Comparison of ENCODE assay signal across 9 cellular contexts in the genomic region with DNA sequence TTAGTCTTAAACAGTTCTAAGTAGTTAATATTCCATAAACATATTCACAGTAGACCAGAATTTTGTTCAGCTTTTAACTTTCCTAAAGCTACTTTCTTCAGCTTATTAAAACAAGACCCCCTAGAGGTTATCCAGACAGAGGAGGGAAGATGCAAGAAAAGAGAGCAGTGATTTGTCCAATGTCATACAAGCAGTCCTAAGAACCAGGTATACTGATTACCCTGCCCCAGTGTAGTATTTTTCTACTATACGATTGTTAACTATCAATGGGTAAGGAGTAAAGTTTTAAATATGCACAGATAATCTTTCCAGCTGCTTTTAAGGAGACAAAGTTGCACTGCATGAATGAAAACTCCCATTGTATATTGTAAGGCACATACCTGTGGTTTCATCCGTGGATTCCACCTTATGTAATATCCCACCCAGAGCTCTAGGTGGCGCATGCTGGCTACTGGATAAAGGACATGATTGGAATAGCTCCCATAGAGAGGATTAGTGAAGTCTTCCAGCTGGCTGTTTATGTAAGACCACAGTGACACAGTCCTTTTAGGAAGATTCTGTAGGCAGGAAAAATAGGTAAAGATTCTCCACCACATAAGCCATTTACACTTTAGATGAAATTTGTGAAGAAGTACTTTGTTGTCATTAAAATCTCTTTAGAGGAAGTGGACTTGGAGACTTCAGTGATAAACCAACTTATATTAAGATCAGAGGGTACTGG. TPM values are rescaled to one million over a fixed set of nuclear protein-coding genes. Genes with fewer than 3 reads are reported as not detected.
DNase-seq lines count a peak whose midpoint lies in the region; ATAC-seq and TF ChIP-seq lines count a peak whose summit lies in the region.
"Had no signal": no experiment of that assay in that cellular context is flagged by ENCODE, and none has a peak within 500 bp of the region (broad histone marks: within the 10 kb centered on the region; RNA-seq: fewer than 3 reads in every experiment).

No MANE protein-coding gene starts in this region.

- H3K27me3 ChIP-seq in HCT116 (ENCODE audit: insufficient read depth, low read length) (no peaks in the 10 kb centered on the region), MG63 (no peaks in the 10 kb centered on the region), uterus (no peaks in the 10 kb centered on the region)

- POLR2A ChIA-PET in HCT116 (lab: Charles Lee) = interaction anchor here (0.5 to 1.0 kb wide), 2 partner anchors 46 to 557 kb away, joined by 3 to 4 read pairs; a partner anchor contains a TSS

- peak; percentile 76 for TF ChIP-seq RAD21 in HCT116 (IDR thresholded peaks at IDR 0.05; ENCODE audit: low read depth)

- no peaks in the 10 kb centered on the region for H4K20me1 ChIP-seq in HCT116 (ENCODE audit: insufficient read depth)

- CTCF ChIA-PET in HCT116 (lab: Charles Lee) = interaction anchor here (0.6 to 2.6 kb wide), 18 partner anchors 9 to 684 kb away, joined by 3 to 29 read pairs (median 4); a partner anchor contains a TSS
- CTCF ChIA-PET in activated naive CD4-positive, alpha-beta T cell treated with anti-CD3 and anti-CD28 coated beads, Interleukin-2, amount 10 ng/mL, durations not matched to agents 7 days and 5 days (lab: Charles Lee) = interaction anchor here (0.7 to 3.4 kb wide), 24 partner anchors 9 to 684 kb away, joined by 3 to 31 read pairs (median 4); a partner anchor contains a TSS

- no peak overlapping the region for H3K4me2 ChIP-seq in HCT116 (ENCODE audit: low read length)

- H3K27ac ChIP-seq in HCT116 (ENCODE audit: low read depth, low read length) (no peak overlapping the region), uterus (peak overlapping the region; percentile 4 to 47)

- no peaks in the 10 kb centered on the region for H3K4me1 Mint-ChIP-seq in activated naive CD4-positive, alpha-beta T cell treated with anti-CD3 and anti-CD28 coated beads, Interleukin-2, amount 10 ng/mL, durations not matched to agents 7 days and 5 days

- H3K9me2 ChIP-seq in HCT116 (ENCODE audit: insufficient read depth) = no peaks in the 10 kb centered on the region

- no peaks in the 10 kb centered on the region for H3K9me3 ChIP-seq in HCT116 (ENCODE audit: control insufficient read depth in 1 of 2, insufficient read depth in 1 of 2, low read depth in 1 of 2, low read length in 2 of 2)
- no peaks in the 10 kb centered on the region for H3K9me3 ChIP-seq in MG63
- H3K9me3 ChIP-seq in uterus = no peaks in the 10 kb centered on the region

- H3K9me3 Mint-ChIP-seq in activated naive CD4-positive, alpha-beta T cell treated with anti-CD3 and anti-CD28 coated beads, Interleukin-2, amount 10 ng/mL, durations not matched to agents 7 days and 5 days = no peaks in the 10 kb centered on the region

- H3K27ac Mint-ChIP-seq in activated naive CD4-positive, alpha-beta T cell treated with anti-CD3 and anti-CD28 coated beads, Interleukin-2, amount 10 ng/mL, durations not matched to agents 7 days and 5 days = no peak overlapping the region

- in situ Hi-C loops in SK-MEL-5 (cut with HindIII; ENCODE audit: low pct_unique_long_range_greater_than_20kb, low sequenced_read_pairs) = no loop called here

- RAD21 ChIA-PET in HCT116 (lab: Charles Lee; ENCODE audit: low non-redundant PET in 1 of 2, low total read pairs in 2 of 2, uncharacterized antibody in 2 of 2, unreplicated experiment in 2 of 2) = interaction anchor here (0.5 to 1.5 kb wide), 3 partner anchors 317 to 507 kb away, joined by 3 to 6 read pairs (median 4); a partner anchor contains a TSS

- H3K9ac ChIP-seq in HCT116 (ENCODE audit: low read length) = no peak overlapping the region

- DNase-seq in GM04504 (ENCODE audit: low read depth) = peak; percentile 77
- DNase-seq in HCT116 (ENCODE audit: low read depth, low spot score) = peak; percentile 63
- peak; percentile 66 for DNase-seq in MG63
- DNase-seq in SK-MEL-5 (ENCODE audit: low read depth, low spot score) = peak; percentile 88
- DNase-seq in activated naive CD4-positive, alpha-beta T cell treated with anti-CD3 and anti-CD28 coated beads, Interleukin-2, amount 10 ng/mL, durations not matched to agents 7 days and 5 days = peak; percentile 68
- peak; percentile 86 for DNase-seq in glomerular visceral epithelial cell (ENCODE audit: extremely low spot score)
- peak; percentile 58 for DNase-seq in posterior vena cava (ENCODE audit: low spot score)
- DNase-seq in uterus = peak; percentile 44 to 59

- TF ChIP-seq CTCF in HCT116 (IDR thresholded peaks at IDR 0.05 in 2 of 3, conservative IDR thresholded peaks at IDR 0.05 in 1 of 3; ENCODE audit: borderline replicate concordance in 1 of 3, insufficient read depth in 1 of 3, low read depth in 2 of 3, low read length in 2 of 3) = peak; percentile 66 to 96 (median 83); a peak in 5 of 6 replicates
- peak; percentile 79 to 87 (median 82) for TF ChIP-seq CTCF in uterus (IDR thresholded peaks at IDR 0.05)

- H3K36me3 ChIP-seq in HCT116 (ENCODE audit: control insufficient read depth in 1 of 2, insufficient read depth in 2 of 2, low read length in 2 of 2) (peaks cover 18 to 39% of the 10 kb centered on the region in 2 experiments), MG63 (peaks cover 57% of the 10 kb centered on the region), uterus (no peaks in the 10 kb centered on the region)

- TF ChIP-seq POLR2A in HCT116 (IDR thresholded peaks at IDR 0.05; ENCODE audit: borderline replicate concordance, extremely low read depth, insufficient read depth, insufficient read length) = no peak
- TF ChIP-seq POLR2A in uterus (IDR thresholded peaks at IDR 0.05) = no peak

- no peak overlapping the region for H3K4me3 Mint-ChIP-seq in activated naive CD4-positive, alpha-beta T cell treated with anti-CD3 and anti-CD28 coated beads, Interleukin-2, amount 10 ng/mL, durations not matched to agents 7 days and 5 days

- peak; percentile 99 for ATAC-seq in HCT116

- H3K79me2 ChIP-seq in HCT116 (ENCODE audit: insufficient read depth, low read length) = no peaks in the 10 kb centered on the region

- intact Hi-C loops in HCT116 (cut with micrococcal nuclease) (loop anchor here (1.0 to 5.0 kb wide), 3 partner anchors 221 to 591 kb away; no protein-coding TSS in a partner anchor), posterior vena cava (cut with DNase I) (loop anchor here in 1 of 2 donors (10.0 kb wide), 1 partner anchor 559 kb away; a partner anchor contains a TSS), uterus (cut with DNase I; ENCODE audit: low total_unique reads) (no loop called here)

- H2AFZ ChIP-seq in HCT116 (ENCODE audit: low read depth, low read length, poor library complexity, severe bottlenecking) = no peak overlapping the region

- H3K27me3 Mint-ChIP-seq in activated naive CD4-positive, alpha-beta T cell treated with anti-CD3 and anti-CD28 coated beads, Interleukin-2, amount 10 ng/mL, durations not matched to agents 7 days and 5 days = no peaks in the 10 kb centered on the region

- H3K4me1 ChIP-seq in HCT116 (ENCODE audit: control insufficient read depth in 1 of 2, insufficient read depth in 2 of 2, low read length in 2 of 2) = no peaks in the 10 kb centered on the region
- no peaks in the 10 kb centered on the region for H3K4me1 ChIP-seq in uterus

- H3K4me3 ChIP-seq in HCT116 (replicated peaks in 1 of 2; ENCODE audit: low read depth in 1 of 2, low read length in 2 of 2) = no peak overlapping the region
- no peak overlapping the region for H3K4me3 ChIP-seq in MG63
- no peak overlapping the region for H3K4me3 ChIP-seq in uterus
- H3K4me3 ChIP-seq: skin epidermis had no signal

- no TSS peak for BruUV-seq in HCT116 (replicated peaks; lab: Mats Ljungman, UMichigan)

- H3K36me3 Mint-ChIP-seq in activated naive CD4-positive, alpha-beta T cell treated with anti-CD3 and anti-CD28 coated beads, Interleukin-2, amount 10 ng/mL, durations not matched to agents 7 days and 5 days = peaks cover 41% of the 10 kb centered on the region

TF ChIP-seq in HCT116, 20 proteins besides CTCF, POLR2A, EP300 and RAD21 (continues in another document):
- TF ChIP-seq, protein P1, sequence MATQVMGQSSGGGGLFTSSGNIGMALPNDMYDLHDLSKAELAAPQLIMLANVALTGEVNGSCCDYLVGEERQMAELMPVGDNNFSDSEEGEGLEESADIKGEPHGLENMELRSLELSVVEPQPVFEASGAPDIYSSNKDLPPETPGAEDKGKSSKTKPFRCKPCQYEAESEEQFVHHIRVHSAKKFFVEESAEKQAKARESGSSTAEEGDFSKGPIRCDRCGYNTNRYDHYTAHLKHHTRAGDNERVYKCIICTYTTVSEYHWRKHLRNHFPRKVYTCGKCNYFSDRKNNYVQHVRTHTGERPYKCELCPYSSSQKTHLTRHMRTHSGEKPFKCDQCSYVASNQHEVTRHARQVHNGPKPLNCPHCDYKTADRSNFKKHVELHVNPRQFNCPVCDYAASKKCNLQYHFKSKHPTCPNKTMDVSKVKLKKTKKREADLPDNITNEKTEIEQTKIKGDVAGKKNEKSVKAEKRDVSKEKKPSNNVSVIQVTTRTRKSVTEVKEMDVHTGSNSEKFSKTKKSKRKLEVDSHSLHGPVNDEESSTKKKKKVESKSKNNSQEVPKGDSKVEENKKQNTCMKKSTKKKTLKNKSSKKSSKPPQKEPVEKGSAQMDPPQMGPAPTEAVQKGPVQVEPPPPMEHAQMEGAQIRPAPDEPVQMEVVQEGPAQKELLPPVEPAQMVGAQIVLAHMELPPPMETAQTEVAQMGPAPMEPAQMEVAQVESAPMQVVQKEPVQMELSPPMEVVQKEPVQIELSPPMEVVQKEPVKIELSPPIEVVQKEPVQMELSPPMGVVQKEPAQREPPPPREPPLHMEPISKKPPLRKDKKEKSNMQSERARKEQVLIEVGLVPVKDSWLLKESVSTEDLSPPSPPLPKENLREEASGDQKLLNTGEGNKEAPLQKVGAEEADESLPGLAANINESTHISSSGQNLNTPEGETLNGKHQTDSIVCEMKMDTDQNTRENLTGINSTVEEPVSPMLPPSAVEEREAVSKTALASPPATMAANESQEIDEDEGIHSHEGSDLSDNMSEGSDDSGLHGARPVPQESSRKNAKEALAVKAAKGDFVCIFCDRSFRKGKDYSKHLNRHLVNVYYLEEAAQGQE (IDR thresholded peaks at IDR 0.05; ENCODE audit: low read depth) = no peak
- no peak for TF ChIP-seq EZH2 (IDR thresholded peaks at IDR 0.05)

RNA-seq across cellular contexts. Expression of a gene that starts 45.6 kb away (rescaled TPM):
- total RNA-seq in HCT116 (2021; ENCODE audit: unreplicated experiment) (43.3 TPM), posterior vena cava (10 to 100 TPM; 22.0 to 26.7 TPM), uterus (100 to 1,000 TPM in 1 of 4 donors, 10 to 100 TPM in 3; 18.7 to 124 (median 59.4) TPM)
- 18.3 and 25.2 TPM in 2 replicates for polyA plus RNA-seq in HCT116 (2012)
- total RNA-seq in MG63 (2014; rRNA removed; shearing (Covaris generic); ENCODE audit: low replicate concordance) = 26.8 and 28.2 TPM in 2 replicates
- 36.0 and 36.9 TPM in 2 replicates for total RNA-seq in SK-MEL-5 (2014; rRNA removed; shearing (Covaris generic))
- 15.6 and 16.1 TPM in 2 replicates for polyA plus RNA-seq in SK-MEL-5 (2015; cell fraction: cytosol; rRNA removed)
- 43.4 and 47.2 TPM in 2 replicates for polyA plus RNA-seq in SK-MEL-5 (2015; cell fraction: nucleus; rRNA removed)

RNA-seq across cellular contexts. Expression of a gene that starts 46.3 kb away (rescaled TPM):
- total RNA-seq in HCT116 (2021; ENCODE audit: unreplicated experiment) (27.5 TPM), posterior vena cava (10 to 100 TPM; 17.3 to 24.3 TPM), uterus (10 to 100 TPM; 15.9 to 63.5 (median 26.5) TPM)
- 8.1 and 10.5 TPM in 2 replicates for polyA plus RNA-seq in HCT116 (2012)
- 16.4 and 16.6 TPM in 2 replicates for total RNA-seq in MG63 (2014; rRNA removed; shearing (Covaris generic); ENCODE audit: low replicate concordance)
- 16.2 and 19.2 TPM in 2 replicates for total RNA-seq in SK-MEL-5 (2014; rRNA removed; shearing (Covaris generic))
- polyA plus RNA-seq in SK-MEL-5 (2015; cell fraction: cytosol; rRNA removed) = 8.8 and 15.5 TPM in 2 replicates
- 156 and 216 TPM in 2 replicates for polyA plus RNA-seq in SK-MEL-5 (2015; cell fraction: nucleus; rRNA removed)
